24 cellular contexts compared by ENCODE assay signal in the genomic region with DNA sequence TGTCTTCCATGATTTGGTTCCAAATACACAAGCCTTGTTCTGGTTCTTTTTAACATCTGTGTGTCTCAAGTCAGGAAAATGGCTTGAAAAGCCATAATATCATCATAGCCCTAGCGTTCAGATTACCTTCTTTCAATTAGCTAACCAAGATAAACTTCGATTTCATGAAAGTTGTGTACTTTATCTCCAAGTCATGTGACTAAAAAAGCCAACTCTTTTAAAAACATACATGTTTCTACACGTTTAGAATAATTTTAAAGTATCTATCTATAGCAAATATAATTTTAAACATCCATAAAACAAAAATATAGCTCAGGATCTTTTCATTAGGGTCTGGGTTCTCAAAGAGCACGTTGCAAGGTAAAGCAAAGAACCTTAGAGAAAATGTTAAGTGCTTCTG.
DNase-seq lines count a peak whose midpoint lies in the region; ATAC-seq and TF ChIP-seq lines count a peak whose summit lies in the region.
"Had no signal": no experiment of that assay in that cellular context is flagged by ENCODE, and none has a peak within 500 bp of the region (broad histone marks: within the 10 kb centered on the region; RNA-seq: fewer than 3 reads in every experiment).

No MANE protein-coding gene starts in this region.

- no peaks in the 10 kb centered on the region for H3K36me3 Mint-ChIP-seq in Caco-2 (ENCODE audit: insufficient read depth, unreplicated experiment)
- H3K36me3 Mint-ChIP-seq: CD8-positive, alpha-beta memory T cell had no signal

- H3K4me3 ChIP-seq in Caco-2 (ENCODE audit: low read depth, low read length) (no peak overlapping the region), PC-9 (peak overlapping the region; percentile 18; the same call in 1 of the 2 replicates), iPS-18a (ENCODE audit: low read length) (peak overlapping the region; percentile 22), parathyroid adenoma (ENCODE audit: low read depth, low read length) (no peak overlapping the region), osteoblast (ENCODE audit: insufficient read depth, low read length) (no peak overlapping the region)
- H3K4me3 ChIP-seq: SJSA1 had no signal

- H3K4me2 ChIP-seq in PC-9 (peak overlapping the region; percentile 73), parathyroid adenoma (ENCODE audit: low read length) (peak overlapping the region; percentile 53), osteoblast (ENCODE audit: insufficient read depth, low read length) (no peak overlapping the region)
- H3K4me2 ChIP-seq: KMS-11 had no signal

- no TSS peak for BruUV-seq in Caco-2 (replicated peaks; lab: Mats Ljungman, UMichigan)
- no TSS peak for BruUV-seq in PC-9 (replicated peaks; lab: Mats Ljungman, UMichigan)

- no peaks in the 10 kb centered on the region for H3K27me3 ChIP-seq in Caco-2 (replicated peaks; ENCODE audit: control insufficient read depth, insufficient read depth, low read length)
- no peaks in the 10 kb centered on the region for H3K27me3 ChIP-seq in PC-9 (ENCODE audit: insufficient read depth, low read depth)
- H3K27me3 ChIP-seq in iPS-18a (ENCODE audit: control insufficient read depth, insufficient read depth, low read length) = no peaks in the 10 kb centered on the region
- no peaks in the 10 kb centered on the region for H3K27me3 ChIP-seq in parathyroid adenoma (ENCODE audit: control insufficient read depth, insufficient read depth, low read length)
- H3K27me3 ChIP-seq in osteoblast (ENCODE audit: insufficient read depth, low read length) = no peaks in the 10 kb centered on the region
- H3K27me3 ChIP-seq: brain microvascular endothelial cell, SJSA1 had no signal

- no peaks in the 10 kb centered on the region for H3K9me2 ChIP-seq in PC-9 (ENCODE audit: insufficient read depth)

- intact Hi-C loops in Caco-2 (cut with micrococcal nuclease; ENCODE audit: unreplicated experiment) = no loop called here
- intact Hi-C loops in PC-9 (cut with micrococcal nuclease; ENCODE audit: unreplicated experiment) = loop anchor here (5.0 to 10.0 kb wide), 4 partner anchors 189 to 792 kb away; no protein-coding TSS in a partner anchor

- peaks cover 18% of the 10 kb centered on the region for H3K9me3 Mint-ChIP-seq in Caco-2 (ENCODE audit: unreplicated experiment)

- DNase-seq in Caco-2 = no peak
- no peak for DNase-seq in PC-9
- no peak for DNase-seq in 8988T
- DNase-seq in osteoblast (ENCODE audit: insufficient read length, low spot score, missing footprints) = no peak
- DNase-seq: activated CD4-positive, alpha-beta T cell treated with anti-CD3 and anti-CD28 coated beads, Interleukin-2, amount 10 ng/mL, durations not matched to agents 24 days and 14 days; activated CD8-positive, alpha-beta memory T cell treated with anti-CD3 and anti-CD28 coated beads for 24 hours; activated naive CD4-positive, alpha-beta T cell treated with anti-CD3 and anti-CD28 coated beads, Interleukin-2, amount 50 U/mL, for 16 hours; activated T-cell treated with anti-CD3 and anti-CD28 coated beads for 4 hours; brain microvascular endothelial cell; CD8-positive, alpha-beta memory T cell; effector CD4-positive, alpha-beta T cell; midbrain; naive B cell; occipital lobe; small intestine had no signal

- H3K9me3 ChIP-seq in Caco-2 = peaks cover 12% of the 10 kb centered on the region; the same call in 1 of the 2 replicates
- peaks cover 7% of the 10 kb centered on the region; the same call in 1 of the 2 replicates for H3K9me3 ChIP-seq in PC-9 (ENCODE audit: insufficient read depth, low read depth)
- no peaks in the 10 kb centered on the region for H3K9me3 ChIP-seq in iPS-18a (ENCODE audit: control insufficient read depth, low read depth, low read length)
- H3K9me3 ChIP-seq in parathyroid adenoma (ENCODE audit: control insufficient read depth, low read length) = no peaks in the 10 kb centered on the region
- no peaks in the 10 kb centered on the region for H3K9me3 ChIP-seq in osteoblast (ENCODE audit: low read depth, low read length)
- H3K9me3 ChIP-seq: SJSA1 had no signal

- peaks cover 18% of the 10 kb centered on the region for H3K4me1 Mint-ChIP-seq in Caco-2 (ENCODE audit: low read depth, unreplicated experiment)
- H3K4me1 Mint-ChIP-seq: activated CD4-positive, alpha-beta T cell treated with anti-CD3 and anti-CD28 coated beads, Interleukin-2, amount 10 ng/mL, durations not matched to agents 24 days and 14 days; CD8-positive, alpha-beta memory T cell had no signal

- no peaks in the 10 kb centered on the region for H3K27me3 Mint-ChIP-seq in Caco-2 (ENCODE audit: insufficient read depth, unreplicated experiment)
- H3K27me3 Mint-ChIP-seq: naive B cell had no signal

- H3K4me1 ChIP-seq in Caco-2 = peaks cover 8% of the 10 kb centered on the region; the same call in 1 of the 2 replicates
- peaks cover 22% of the 10 kb centered on the region for H3K4me1 ChIP-seq in PC-9 (replicated peaks; ENCODE audit: insufficient read depth)
- H3K4me1 ChIP-seq in iPS-18a (ENCODE audit: control insufficient read depth, low read depth, low read length) = peaks cover 21% of the 10 kb centered on the region
- H3K4me1 ChIP-seq in parathyroid adenoma = peaks cover 16% of the 10 kb centered on the region
- H3K4me1 ChIP-seq in osteoblast (ENCODE audit: insufficient read depth, low read length) = no peaks in the 10 kb centered on the region
- H3K4me1 ChIP-seq: SJSA1 had no signal

- H3K9ac ChIP-seq in iPS-18a (ENCODE audit: low read length) (peak overlapping the region; percentile 14), parathyroid adenoma (no peak overlapping the region)
- H3K9ac ChIP-seq: KMS-11 had no signal

- no peaks in the 10 kb centered on the region; the same call in 1 of the 2 replicates for H3F3A ChIP-seq in PC-9 (ENCODE audit: insufficient read depth, low read depth)

- CTCF ChIA-PET in Caco-2 (lab: Charles Lee) = no interaction called here
- CTCF ChIA-PET in PC-9 (lab: Charles Lee) = no interaction called here

- no peaks in the 10 kb centered on the region for H3K79me2 ChIP-seq in PC-9 (ENCODE audit: low read depth)
- H3K79me2 ChIP-seq in parathyroid adenoma = no peaks in the 10 kb centered on the region
- no peaks in the 10 kb centered on the region for H3K79me2 ChIP-seq in osteoblast (ENCODE audit: insufficient read depth, low read length)

- POLR2A ChIA-PET in Caco-2 (lab: Charles Lee) = no interaction called here
- POLR2A ChIA-PET in PC-9 (lab: Charles Lee; ENCODE audit: unreplicated experiment) = no interaction called here

- TF ChIP-seq CTCF in Caco-2 (IDR thresholded peaks at IDR 0.05; ENCODE audit: insufficient read depth in 1 of 2, low read depth in 1 of 2, low read length in 1 of 2, severe bottlenecking in 1 of 2, unreplicated experiment in 1 of 2) (no peak), PC-9 (conservative IDR thresholded peaks at IDR 0.05) (no peak), parathyroid adenoma (IDR thresholded peaks at IDR 0.05) (no peak), osteoblast (IDR thresholded peaks at IDR 0.05; ENCODE audit: extremely low read depth, low read depth, low read length) (no peak)

- no peak overlapping the region for H3K4me3 Mint-ChIP-seq in Caco-2 (ENCODE audit: unreplicated experiment)
- H3K4me3 Mint-ChIP-seq: activated CD4-positive, alpha-beta T cell treated with anti-CD3 and anti-CD28 coated beads, Interleukin-2, amount 10 ng/mL, durations not matched to agents 24 days and 14 days; CD8-positive, alpha-beta memory T cell; H9; naive B cell had no signal

- peak overlapping the region; percentile 17; the same call in 1 of the 2 replicates for H3K27ac ChIP-seq in PC-9
- H3K27ac ChIP-seq in iPS-18a (ENCODE audit: low read length) = no peak overlapping the region
- H3K27ac ChIP-seq in parathyroid adenoma = peak overlapping the region; percentile 57
- H3K27ac ChIP-seq in osteoblast (ENCODE audit: low read depth, low read length) = no peak overlapping the region
- H3K27ac ChIP-seq: brain microvascular endothelial cell, epithelial cell of prostate, KMS-11, SJSA1 had no signal

- H2AFZ ChIP-seq in PC-9 (peak overlapping the region; percentile 70), parathyroid adenoma (peak overlapping the region; percentile 77), osteoblast (ENCODE audit: low read length) (no peak overlapping the region)

- H4K20me1 ChIP-seq in PC-9 (ENCODE audit: insufficient read depth) = no peaks in the 10 kb centered on the region
- H4K20me1 ChIP-seq in osteoblast (ENCODE audit: insufficient read depth, low read length) = no peaks in the 10 kb centered on the region

- no peaks in the 10 kb centered on the region for H3K36me3 ChIP-seq in Caco-2 (ENCODE audit: control insufficient read depth, insufficient read depth, low read length)
- H3K36me3 ChIP-seq in PC-9 (ENCODE audit: low read depth) = no peaks in the 10 kb centered on the region
- no peaks in the 10 kb centered on the region for H3K36me3 ChIP-seq in iPS-18a (ENCODE audit: control insufficient read depth, low read depth, low read length)
- no peaks in the 10 kb centered on the region for H3K36me3 ChIP-seq in parathyroid adenoma (ENCODE audit: control insufficient read depth, insufficient read depth, low read length)
- H3K36me3 ChIP-seq in osteoblast (ENCODE audit: insufficient read depth, low read length) = no peaks in the 10 kb centered on the region
- H3K36me3 ChIP-seq: brain microvascular endothelial cell, SJSA1 had no signal

- peak overlapping the region; percentile 72 for H3K27ac Mint-ChIP-seq in Caco-2 (ENCODE audit: unreplicated experiment)
- H3K27ac Mint-ChIP-seq: activated CD4-positive, alpha-beta T cell treated with anti-CD3 and anti-CD28 coated beads, Interleukin-2, amount 10 ng/mL, durations not matched to agents 24 days and 14 days; activated T-helper 2 cell treated with anti-CD3 and anti-CD28 coated beads, Interferon-gamma antibody, Interleukin-2, Interleukin-4, amounts not matched to agents 10 μg/mL and 5 μg/mL and 100 μg/mL, durations not matched to agents 14 hours and 24 hours and 36 hours; CD8-positive, alpha-beta memory T cell had no signal

- no peak for ATAC-seq in SK-N-SH treated with all-trans-retinoic acid at 6 μM for 48 hours
- no peak for ATAC-seq in GM21390 (IDR thresholded peaks at IDR 0.05; ENCODE audit: unreplicated experiment)

TF ChIP-seq in SK-N-SH treated with all-trans-retinoic acid at 6 μM for 48 hours, 23 proteins besides CTCF, POLR2A, EP300 and RAD21 (continues in another document):
- TF ChIP-seq CSRNP3 (CRISPR knock-in tag; IDR thresholded peaks at IDR 0.05) = no peak
- no peak for TF ChIP-seq ESRRG (CRISPR knock-in tag; IDR thresholded peaks at IDR 0.05)
- no peak for TF ChIP-seq TOX (CRISPR knock-in tag; IDR thresholded peaks at IDR 0.05; ENCODE audit: borderline replicate concordance)

Comparison
In these comparisons a context has a peak if more than half of its experiments do, and no peak if none do; other contexts are left out.
1. H3K4me3 ChIP-seq: peak in PC-9 (single experiment) and iPS-18a (single experiment); none in Caco-2 (single experiment), parathyroid adenoma (single experiment) and osteoblast (single experiment).
2. H3K27ac ChIP-seq: peak in PC-9 (single experiment) and parathyroid adenoma (single experiment); none in iPS-18a (single experiment) and osteoblast (single experiment).